In genomic region chr17:74213897-74214386, GRCh38 we compare ENCODE assay signal across 8 cellular contexts. TPM values are rescaled to one million over a fixed set of nuclear protein-coding genes. Genes with fewer than 3 reads are reported as not detected.
A peak's percentile ranks its signal among the peaks of the same experiment; 100 is the strongest.
DNase-seq lines count a peak whose midpoint lies in the region; ATAC-seq, FAIRE-seq and TF ChIP-seq lines count a peak whose summit lies in the region.

No MANE protein-coding gene starts in this region.

- H3K36me3 ChIP-seq in KOPT-K1 (ENCODE audit: insufficient read depth, low read length) (peaks cover 32% of the 10 kb centered on the region), GM12878 (ENCODE audit: control insufficient read depth in 2 of 2, insufficient read depth in 2 of 2, low read length in 1 of 2) (peaks cover 7 to 12% of the 10 kb centered on the region in 2 experiments), right lobe of liver (peaks cover 0 to 13% (median 6%) of the 10 kb centered on the region in 4 donors), thyroid gland (peaks cover 5 to 11% of the 10 kb centered on the region in 2 donors)

- no peak for FAIRE-seq in GM12878 (lab: Jason Lieb, UNC)

- H3K79me2 ChIP-seq in GM12878 (ENCODE audit: control insufficient read depth, insufficient read depth, low read length): peaks cover 15% of the 10 kb centered on the region

- TF ChIP-seq POLR2A in GM12878 (IDR thresholded peaks at IDR 0.05; ENCODE audit: low read depth, low read length) (no peak), right lobe of liver (IDR thresholded peaks at IDR 0.05) (no peak), thyroid gland (IDR thresholded peaks at IDR 0.05) (no peak)

- CTCF ChIA-PET in GM12878 (lab: Yijun Ruan, JAX): interaction anchor here (0.8 to 3.4 kb wide), 3 partner anchors 10 to 83 kb away, joined by 3 to 25 read pairs (median 12); partner anchors contain the start of gene RPL38

- SMC1A ChIA-PET in GM12878 (lab: Charles Lee; ENCODE audit: uncharacterized antibody, unreplicated experiment): interaction anchor here (3.3 kb wide), 1 partner anchor 85 kb away, joined by 9 read pairs; no protein-coding TSS in a partner anchor

- peak overlapping the region; percentile 77 for H3K4me3 ChIP-seq in GM12878
- peak overlapping the region; percentile 44 to 63 (median 62) for H3K4me3 ChIP-seq in right lobe of liver
- H3K4me3 ChIP-seq in thyroid gland (replicated peaks in 1 of 3): peak overlapping the region in 2 of 3 donors; percentile 50 to 70

- H4K20me1 ChIP-seq in GM12878 (ENCODE audit: control insufficient read depth, insufficient read depth): peaks cover 3% of the 10 kb centered on the region; the same call in 1 of the 2 replicates

- ATAC-seq in GM12878 (peak; percentile 12), right lobe of liver (peak in 1 of 4 donors; percentile 6)

- 7% methylated on average over 14 of the region's 30 CpGs for WGBS in GM12878 (ENCODE audit: insufficient coverage, insufficient replicate concordance, low lambda C conversion rate, missing lambda C conversion rate)
- WGBS in right lobe of liver (ENCODE audit: insufficient coverage, low coverage, low lambda C conversion rate, missing lambda C conversion rate): 6% methylated on average over 13 of the region's 30 CpGs
- 9 to 10% methylated on average over 25 to 27 of the region's 30 CpGs for WGBS in thyroid gland, 2 donors

- in situ Hi-C loops in GM12878 (cut with MboI): loop anchor here (10.0 kb wide), 1 partner anchor 61 kb away; the partner anchor contains the start of gene DNAI2

- no peaks in the 10 kb centered on the region for H3K27me3 ChIP-seq in GM12878 (replicated peaks in 1 of 2; ENCODE audit: control insufficient read depth in 2 of 2, insufficient read depth in 2 of 2, low read length in 1 of 2)
- H3K27me3 ChIP-seq in right lobe of liver: no peaks in the 10 kb centered on the region
- no peaks in the 10 kb centered on the region for H3K27me3 ChIP-seq in thyroid gland

- H2AFZ ChIP-seq in GM12878 (ENCODE audit: control insufficient read depth, low read depth, low read length): no peak overlapping the region; the same call in 1 of the 2 replicates

- H3K27ac ChIP-seq in KOPT-K1 (ENCODE audit: low read depth, low read length, poor library complexity, severe bottlenecking) (peak overlapping the region; percentile 8), GM12878 (ENCODE audit: control insufficient read depth, insufficient read depth) (no peak overlapping the region; the same call in 1 of the 2 replicates), right lobe of liver (no peak overlapping the region), thyroid gland (peak overlapping the region; percentile 42 to 74 (median 47))

- intact Hi-C loops in GM12878 (cut with micrococcal nuclease; ENCODE audit: unreplicated experiment) (loop anchor here (5.0 kb wide), 1 partner anchor 68 kb away; no protein-coding TSS in a partner anchor), right lobe of liver (cut with DNase I) (no loop called here), thyroid gland (cut with DNase I) (loop anchor here (5.0 kb wide), 2 partner anchors 83 to 238 kb away; no protein-coding TSS in a partner anchor)

- peak overlapping the region; percentile 53 for H3K9ac ChIP-seq in GM12878 (ENCODE audit: control insufficient read depth, insufficient read depth, low read length)

- TF ChIP-seq EP300 in GM12878 (IDR thresholded peaks at IDR 0.05; ENCODE audit: borderline replicate concordance in 1 of 2, control insufficient read depth in 1 of 2, low read depth in 2 of 2, low read length in 2 of 2): no peak

- no peak for TF ChIP-seq RAD21 in GM12878 (IDR thresholded peaks at IDR 0.05; ENCODE audit: insufficient read depth, low read depth, low read length)

- TF ChIP-seq CTCF in GM12878 (IDR thresholded peaks at IDR 0.05 in 2 of 3, conservative IDR thresholded peaks at IDR 0.05 in 1 of 3; ENCODE audit: control insufficient read depth in 2 of 3, extremely low read depth in 1 of 3, insufficient read depth in 1 of 3, low read depth in 3 of 3, low read length in 3 of 3): no peak
- TF ChIP-seq CTCF in right lobe of liver (IDR thresholded peaks at IDR 0.05): no peak
- TF ChIP-seq CTCF in thyroid gland (IDR thresholded peaks at IDR 0.05): no peak

- POLR2A ChIA-PET in GM12878 (lab: Charles Lee): interaction anchor here (2.1 kb wide), 1 partner anchor 82 kb away, joined by 7 read pairs; no protein-coding TSS in a partner anchor

- peak overlapping the region; percentile 75 for H3K4me2 ChIP-seq in GM12878 (ENCODE audit: control insufficient read depth, insufficient read depth)

- peak in 9 of 14 donors; percentile 33 to 78 (median 58) for DNase-seq in C1 segment of cervical spinal cord (lab: John Stamatoyannopoulos, UW)
- DNase-seq in GM12878 (ENCODE audit: low read depth, low spot score): no peak
- peak in 1 of 3 donors; percentile 53 for DNase-seq in right lobe of liver
- peak in 1 of 2 donors; percentile 40 for DNase-seq in thyroid gland
- no peak for DNase-seq in central memory CD4-positive, alpha-beta T cell
- DNase-seq in NCI-H748 treated with DMSO at 0.1 percent for 48 hours (lab: John Stamatoyannopoulos, UW): no peak
- no peak for DNase-seq in stimulated activated naive CD4-positive, alpha-beta T cell treated with Interleukin-2 at 50 U/mL for 16 hours (lab: John Stamatoyannopoulos, UW)

- RAD21 ChIA-PET in GM12878 (lab: Charles Lee; ENCODE audit: unreplicated experiment): interaction anchor here (0.5 to 1.9 kb wide), 8 partner anchors 11 to 154 kb away, joined by 3 to 10 read pairs (median 5); partner anchors contain the start of genes BTBD17 and RPL38

- H3K4me1 ChIP-seq in GM12878 (ENCODE audit: control insufficient read depth, insufficient read depth, low read length): peaks cover 28% of the 10 kb centered on the region
- peaks cover 0 to 16% (median 6%) of the 10 kb centered on the region in 4 donors for H3K4me1 ChIP-seq in right lobe of liver
- H3K4me1 ChIP-seq in thyroid gland: peaks cover 30 to 59% of the 10 kb centered on the region in 2 donors

- H3K9me3 ChIP-seq in KOPT-K1 (ENCODE audit: insufficient read depth, low read length, poor library complexity, severe bottlenecking) (no peaks in the 10 kb centered on the region), GM12878 (replicated peaks; ENCODE audit: control insufficient read depth, insufficient read depth, low read length) (no peaks in the 10 kb centered on the region), right lobe of liver (no peaks in the 10 kb centered on the region), thyroid gland (no peaks in the 10 kb centered on the region)

- BruUV-seq in GM12878 (replicated peaks; lab: Mats Ljungman, UMichigan): no TSS peak

TF ChIP-seq in GM12878, 131 proteins besides CTCF, POLR2A, EP300 and RAD21 (continues in another document):
- TF ChIP-seq SPI1 (IDR thresholded peaks at IDR 0.05; ENCODE audit: borderline replicate concordance, insufficient read depth, low read depth, low read length): peak; percentile 77

RNA-seq across cellular contexts. Expression of gene TTYH2, which starts 0.6 kb away (rescaled TPM):
- total RNA-seq in GM12878 (2013; cell fraction: nucleolus; rRNA removed): 149 and 160 TPM in 2 replicates
- total RNA-seq in GM12878 (2014; rRNA removed) (9.7 and 10.7 TPM in 2 replicates), GM12878 (2014; rRNA removed; fragmentation: Illumina TruSeq; extraction: Trizol) (4.2 and 4.4 TPM in 2 replicates), GM12878 (2021) (7.7 and 8.5 TPM in 2 replicates), right lobe of liver (1 to 10 TPM in 3 of 6 experiments, under 1 TPM in 3; 0.60 to 1.8 (median 1.3) TPM), thyroid gland (10 to 100 TPM; 12.4 to 24.7 (median 18.8) TPM)
- 2.5 TPM for polyA plus RNA-seq in GM12878 (2011; ENCODE audit: low read depth)
- polyA plus RNA-seq in GM12878 (2011; rRNA removed) (14.1 and 25.2 TPM in 2 replicates), GM12878 (2014; fragmentation: Illumina TruSeq; extraction: Trizol) (5.8 and 6.6 TPM in 2 replicates), GM12878 (2014; fragmentation: Nextera tagmentation; extraction: Ambion mirVana) (under 1 TPM; 0.26 to 0.47 TPM), GM12878 (2014; rRNA removed) (9.9 and 10.4 TPM in 2 replicates), GM12878 (2016; fragmentation: Nextera tagmentation; extraction: Ambion mirVana) (1 to 10 TPM; 6.5 to 6.7 TPM)
- 24.7 and 32.7 TPM in 2 replicates for polyA plus RNA-seq in GM12878 (2011; cell fraction: cytosol; rRNA removed)
- 99.0 and 109 TPM in 2 replicates for polyA plus RNA-seq in GM12878 (2011; cell fraction: nucleus; rRNA removed)
- 3.8 and 5.7 TPM in 2 replicates for polyA plus RNA-seq in GM12878 (2012)
- 24.1 and 32.2 TPM in 2 replicates for polyA minus RNA-seq in GM12878 (2011; rRNA and poly(A)+ RNA removed)
- 5.4 and 7.2 TPM in 2 replicates for polyA minus RNA-seq in GM12878 (2011; cell fraction: cytosol; rRNA and poly(A)+ RNA removed)
- polyA minus RNA-seq in GM12878 (2011; cell fraction: nucleus; rRNA and poly(A)+ RNA removed): 20.9 and 23.5 TPM in 2 replicates

RNA-seq across cellular contexts. Expression of gene RPL38, which starts 10.5 kb away (rescaled TPM):
- 157 and 160 TPM in 2 replicates for total RNA-seq in GM12878 (2013; cell fraction: nucleolus; rRNA removed)
- 3,474 and 3,658 TPM in 2 replicates for total RNA-seq in GM12878 (2014; rRNA removed)
- total RNA-seq in GM12878 (2014; rRNA removed; fragmentation: Illumina TruSeq; extraction: Trizol): 2,756 and 2,777 TPM in 2 replicates
- 1,318 and 1,414 TPM in 2 replicates for total RNA-seq in GM12878 (2021)
- polyA plus RNA-seq in GM12878 (2011; ENCODE audit: low read depth): 1,426 TPM
- polyA plus RNA-seq in GM12878 (2011; rRNA removed): 1,375 and 1,634 TPM in 2 replicates
- polyA plus RNA-seq in GM12878 (2011; cell fraction: cytosol; rRNA removed): 350 and 2,010 TPM in 2 replicates
- 901 and 1,479 TPM in 2 replicates for polyA plus RNA-seq in GM12878 (2011; cell fraction: nucleus; rRNA removed)
- 5,418 and 5,579 TPM in 2 replicates for polyA plus RNA-seq in GM12878 (2012)
- polyA plus RNA-seq in GM12878 (2014; fragmentation: Illumina TruSeq; extraction: Trizol): 1,052 and 1,828 TPM in 2 replicates
- polyA plus RNA-seq in GM12878 (2014; fragmentation: Nextera tagmentation; extraction: Ambion mirVana): 1,000 to 10,000 TPM; 2,918 to 3,855 TPM
- 4,938 and 5,822 TPM in 2 replicates for polyA plus RNA-seq in GM12878 (2014; rRNA removed)
- polyA plus RNA-seq in GM12878 (2016; fragmentation: Nextera tagmentation; extraction: Ambion mirVana): 1,000 to 10,000 TPM; 2,421 to 2,570 TPM
- polyA minus RNA-seq in GM12878 (2011; rRNA and poly(A)+ RNA removed): 1,625 and 2,002 TPM in 2 replicates
- polyA minus RNA-seq in GM12878 (2011; cell fraction: cytosol; rRNA and poly(A)+ RNA removed): 442 and 456 TPM in 2 replicates
- 137 and 144 TPM in 2 replicates for polyA minus RNA-seq in GM12878 (2011; cell fraction: nucleus; rRNA and poly(A)+ RNA removed)
- 100 to 1,000 TPM; 161 to 313 (median 282) TPM for total RNA-seq in right lobe of liver
- 100 to 1,000 TPM; 320 to 657 (median 412) TPM for total RNA-seq in thyroid gland

Comparison
In these comparisons a context has a peak if more than half of its experiments do, and no peak if none do; other contexts are left out.
1. DNase-seq: peak in C1 segment of cervical spinal cord (9 of 14); none in GM12878 (single experiment), central memory CD4-positive, alpha-beta T cell (single experiment), NCI-H748 treated with DMSO at 0.1 percent for 48 hours (single experiment) and stimulated activated naive CD4-positive, alpha-beta T cell treated with Interleukin-2 at 50 U/mL for 16 hours (single experiment).
2. H3K27ac ChIP-seq: peak in KOPT-K1 (single experiment) and thyroid gland (3 of 3); none in GM12878 (single experiment) and right lobe of liver (0 of 3).
3. intact Hi-C loops: an anchor here in GM12878 (5.0 kb wide) and thyroid gland (5.0 kb wide); none called in right lobe of liver.
4. Peak in every context shown above with its lines, with median percentiles within 50 percentile points of each other: H3K4me3 ChIP-seq.